In the genomic region with DNA sequence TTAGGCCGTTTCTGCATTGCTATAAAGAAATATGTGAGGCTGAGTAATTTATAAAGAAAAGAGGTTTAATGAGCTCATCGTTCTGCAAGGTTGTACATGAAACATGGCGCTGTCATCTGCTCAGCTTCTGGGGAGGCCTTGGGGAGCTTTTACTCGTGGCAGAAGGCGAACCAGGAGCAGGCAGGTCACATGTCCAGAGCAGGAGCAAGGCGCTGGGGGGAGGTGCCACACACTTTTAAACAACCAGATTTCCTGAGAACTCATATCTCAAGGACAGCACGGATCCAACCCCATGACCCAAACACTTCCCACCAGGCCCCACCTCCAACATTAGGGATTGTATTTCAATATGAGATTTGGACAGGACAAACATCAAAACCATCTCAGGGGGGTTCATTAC, we compare ENCODE assay signal across 22 cellular contexts. TPM values are rescaled to one million over a fixed set of nuclear protein-coding genes. Genes with fewer than 3 reads are reported as not detected.
DNase-seq lines count a peak whose midpoint lies in the region; ATAC-seq, FAIRE-seq and TF ChIP-seq lines count a peak whose summit lies in the region.
"Had no signal": no experiment of that assay in that cellular context is flagged by ENCODE, and none has a peak within 500 bp of the region (broad histone marks: within the 10 kb centered on the region; RNA-seq: fewer than 3 reads in every experiment).

No MANE protein-coding gene starts in this region.

- H2AK5ac ChIP-seq in neuronal stem cell (ENCODE audit: low read depth, low read length) = no peak overlapping the region

- no peak overlapping the region for H3K4me3 Mint-ChIP-seq in type B pancreatic cell
- H3K4me3 Mint-ChIP-seq: CD4-positive, alpha-beta memory T cell; GM23338; H9 had no signal

- no peaks in the 10 kb centered on the region for H3K36me3 Mint-ChIP-seq in type B pancreatic cell

- peaks cover 6% of the 10 kb centered on the region for H3K9me3 Mint-ChIP-seq in type B pancreatic cell
- H3K9me3 Mint-ChIP-seq: GM23338 had no signal

- no peak for FAIRE-seq in HepG2 (lab: Jason Lieb, UNC)
- FAIRE-seq: GM12891, GM18507 had no signal

- H2BK5ac ChIP-seq in neuronal stem cell (ENCODE audit: low read length) = peak overlapping the region; percentile 24

- H2BK12ac ChIP-seq in neuronal stem cell (ENCODE audit: low read length) = no peak overlapping the region

- POLR2A ChIA-PET in HepG2 (lab: Yijun Ruan, JAX) = interaction anchor here (1.7 kb wide), 1 partner anchor 12 kb away, joined by 3 read pairs; no protein-coding TSS in a partner anchor

- H4K91ac ChIP-seq in neuronal stem cell (ENCODE audit: low read depth, low read length, poor library complexity) = no peak overlapping the region

- no peaks in the 10 kb centered on the region for H3K79me2 ChIP-seq in HepG2 (ENCODE audit: insufficient read depth, low read length)

- H3K4ac ChIP-seq in neuronal stem cell (ENCODE audit: low read length) = no peak overlapping the region

- no peak overlapping the region for H4K8ac ChIP-seq in neuronal stem cell (ENCODE audit: low read depth, low read length)

- H3K27ac Mint-ChIP-seq in type B pancreatic cell = no peak overlapping the region
- H3K27ac Mint-ChIP-seq: CD4-positive, alpha-beta memory T cell; GM23338 had no signal

- TF ChIP-seq EP300 in HepG2 (IDR thresholded peaks at IDR 0.05; ENCODE audit: low read depth in 2 of 2, low read length in 2 of 2) = no peak
- no peak for TF ChIP-seq EP300 in HepG2 (CRISPR knock-in tag; IDR thresholded peaks at IDR 0.05; ENCODE audit: borderline replicate concordance)

- H3K14ac ChIP-seq in neuronal stem cell (ENCODE audit: low read length) = no peak overlapping the region

- intact Hi-C loops in HepG2 (cut with micrococcal nuclease; ENCODE audit: unreplicated experiment) (no loop called here), right lobe of liver (cut with DNase I) (no loop called here), head of caudate nucleus (cut with DNase I) (no loop called here)

- H2BK15ac ChIP-seq in neuronal stem cell (ENCODE audit: low read length) = no peak overlapping the region

- TF ChIP-seq POLR2A in HepG2 (IDR thresholded peaks at IDR 0.05; ENCODE audit: insufficient read depth in 1 of 2, low read depth in 2 of 2, low read length in 2 of 2) (no peak), right lobe of liver (IDR thresholded peaks at IDR 0.05) (no peak)

- TF ChIP-seq RAD21 in HepG2 (CRISPR knock-in tag; IDR thresholded peaks at IDR 0.05) = no peak

- peaks cover 34% of the 10 kb centered on the region for H3K4me1 ChIP-seq in HepG2 (ENCODE audit: insufficient read depth, low read length)
- no peaks in the 10 kb centered on the region for H3K4me1 ChIP-seq in right lobe of liver
- no peaks in the 10 kb centered on the region for H3K4me1 ChIP-seq in neuronal stem cell (ENCODE audit: control insufficient read depth in 2 of 2, insufficient read depth in 1 of 2, low read depth in 1 of 2, low read length in 2 of 2)

- no TSS peak for BruUV-seq in HepG2 (replicated peaks; lab: Mats Ljungman, UMichigan)

- H3K27me3 ChIP-seq in HepG2 (ENCODE audit: control insufficient read depth in 1 of 2, insufficient read depth in 2 of 2, low read length in 2 of 2) (no peaks in the 10 kb centered on the region), right lobe of liver (no peaks in the 10 kb centered on the region), neuronal stem cell (ENCODE audit: control insufficient read depth in 3 of 3, insufficient read depth in 3 of 3, low read depth in 1 of 3, low read length in 3 of 3) (no peaks in the 10 kb centered on the region)

- CTCF ChIA-PET in HepG2 (lab: Yijun Ruan, JAX; ENCODE audit: low intra/inter-chr PET ratio, low total read pairs) = no interaction called here

- no peak overlapping the region for H3K9ac ChIP-seq in HepG2 (ENCODE audit: insufficient read depth, low read depth, low read length)
- no peak overlapping the region for H3K9ac ChIP-seq in neuronal stem cell (ENCODE audit: low read depth, low read length, poor library complexity)

- no peak for DNase-seq in HepG2 (ENCODE audit: low spot score)
- no peak for DNase-seq in right lobe of liver
- DNase-seq in neuronal stem cell (ENCODE audit: low spot score) = no peak
- DNase-seq in type B pancreatic cell (ENCODE audit: extremely low spot score, unreplicated experiment) = peak; percentile 31
- no peak for DNase-seq in SKM-1 (lab: John Stamatoyannopoulos, UW; ENCODE audit: unreplicated experiment)
- no peak for DNase-seq in head of caudate nucleus
- DNase-seq: C1 segment of cervical spinal cord; Calu3; CD4-positive, alpha-beta memory T cell; COR-L47; DMS53; DMS79 treated with DMSO at 0.1 percent for 48 hours; GF-D8; H9 had no signal

- no peaks in the 10 kb centered on the region for H4K20me1 ChIP-seq in HepG2 (ENCODE audit: insufficient read depth, low read length)

- no peak overlapping the region for H3K27ac ChIP-seq in HepG2 (ENCODE audit: extremely low read length, insufficient read depth, low read length)
- no peak overlapping the region for H3K27ac ChIP-seq in right lobe of liver
- H3K27ac ChIP-seq in neuronal stem cell (replicated peaks; ENCODE audit: low read length) = no peak overlapping the region

- WGBS in HepG2 (ENCODE audit: low lambda C conversion rate) = 88% methylated on average over 7 of the region's 7 CpGs
- 79% methylated on average over 5 of the region's 7 CpGs for WGBS in right lobe of liver (ENCODE audit: insufficient coverage, low coverage, low lambda C conversion rate, missing lambda C conversion rate)
- WGBS in neuronal stem cell (ENCODE audit: extremely low coverage in 2 of 2, insufficient read length in 2 of 2, insufficient replicate concordance in 1 of 2), 2 donors = no CpG with 5 or more reads among the region's 7 CpGs

- H2BK120ac ChIP-seq in neuronal stem cell (ENCODE audit: low read depth, low read length) = no peak overlapping the region

- H3K23ac ChIP-seq in neuronal stem cell (ENCODE audit: low read depth, low read length, poor library complexity) = no peak overlapping the region

- H3K4me3 ChIP-seq in HepG2 (replicated peaks in 1 of 3; ENCODE audit: insufficient read depth in 1 of 3, low read depth in 2 of 3, low read length in 3 of 3) (no peak overlapping the region), right lobe of liver (no peak overlapping the region), neuronal stem cell (ENCODE audit: low read length in 2 of 2) (no peak overlapping the region)
- H3K4me3 ChIP-seq: GM23338 had no signal

- no peaks in the 10 kb centered on the region for H3K36me3 ChIP-seq in HepG2 (replicated peaks in 1 of 2; ENCODE audit: control insufficient read depth in 1 of 2, insufficient read depth in 2 of 2, low read length in 2 of 2)
- H3K36me3 ChIP-seq in right lobe of liver = no peaks in the 10 kb centered on the region
- H3K36me3 ChIP-seq in neuronal stem cell (replicated peaks in 1 of 2; ENCODE audit: control insufficient read depth in 2 of 2, insufficient read depth in 2 of 2, low read length in 2 of 2) = peaks cover 0 to 2% of the 10 kb centered on the region in 2 donors

- H3K79me1 ChIP-seq in neuronal stem cell (ENCODE audit: low read depth, low read length) = no peaks in the 10 kb centered on the region

- TF ChIP-seq CTCF in HepG2 (CRISPR knock-in tag; IDR thresholded peaks at IDR 0.05) = no peak
- no peak for TF ChIP-seq CTCF in right lobe of liver (IDR thresholded peaks at IDR 0.05)
- TF ChIP-seq CTCF in type B pancreatic cell (conservative IDR thresholded peaks at IDR 0.05) = no peak

- H3K9me3 ChIP-seq in HepG2 (ENCODE audit: low read length) = peaks cover 6% of the 10 kb centered on the region
- no peaks in the 10 kb centered on the region for H3K9me3 ChIP-seq in right lobe of liver
- H3K9me3 ChIP-seq in neuronal stem cell (replicated peaks in 1 of 2; ENCODE audit: control insufficient read depth in 2 of 2, insufficient read depth in 1 of 2, low read depth in 1 of 2, low read length in 2 of 2) = peaks cover 6 to 14% of the 10 kb centered on the region in 2 donors

- in situ Hi-C loops in HepG2 (cut with HindIII; ENCODE audit: extremely low pct_ligation_motif_present, low pct_unique_long_range_greater_than_20kb) = no loop called here

- H2AFZ ChIP-seq in HepG2 (ENCODE audit: low read length) (no peak overlapping the region), neuronal stem cell (ENCODE audit: low read length) (no peak overlapping the region)
- H2AFZ ChIP-seq: GM23338 had no signal

- no peak overlapping the region for H3K18ac ChIP-seq in neuronal stem cell (ENCODE audit: low read length)

- no peak for ATAC-seq in HepG2
- ATAC-seq in right lobe of liver = no peak
- ATAC-seq: GM23338, HCT116 had no signal

- H3K27me3 Mint-ChIP-seq in type B pancreatic cell = peaks cover 15% of the 10 kb centered on the region

- H3K4me2 ChIP-seq in HepG2 (ENCODE audit: low read depth, low read length) (no peak overlapping the region), neuronal stem cell (ENCODE audit: insufficient read depth, low read length, poor library complexity, severe bottlenecking) (no peak overlapping the region)
- H3K4me2 ChIP-seq: GM23338 had no signal

- no peaks in the 10 kb centered on the region for H3K4me1 Mint-ChIP-seq in type B pancreatic cell (ENCODE audit: unreplicated experiment)
- H3K4me1 Mint-ChIP-seq: CD4-positive, alpha-beta memory T cell had no signal

RNA-seq across cellular contexts. Expression of gene SLC13A3, which starts 6.4 kb away (rescaled TPM):
- 27.9 and 66.5 TPM in 2 replicates for total RNA-seq in HepG2 (2016; rRNA removed; fragmentation: Illumina TruSeq; extraction: Trizol)
- total RNA-seq in HepG2 (2016; cell fraction: cytosol; rRNA removed; fragmentation: Illumina TruSeq; extraction: Trizol; ENCODE audit: low read depth) = 23.8 and 30.4 TPM in 2 replicates
- 29.2 and 65.4 TPM in 2 replicates for total RNA-seq in HepG2 (2016; cell fraction: insoluble cytoplasmic fraction; rRNA removed; fragmentation: Illumina TruSeq; extraction: Trizol)
- 25.6 and 35.7 TPM in 2 replicates for total RNA-seq in HepG2 (2016; cell fraction: membrane; rRNA removed; fragmentation: Illumina TruSeq; extraction: Trizol)
- total RNA-seq in HepG2 (2016; cell fraction: nucleus; rRNA removed; fragmentation: Illumina TruSeq; extraction: Trizol) = 59.9 and 65.1 TPM in 2 replicates
- 63.3 and 76.0 TPM in 2 replicates for polyA plus RNA-seq in HepG2 (2011; rRNA removed)
- polyA plus RNA-seq in HepG2 (2011; cell fraction: cytosol; rRNA removed) = 40.8 and 74.9 TPM in 2 replicates
- 88.1 and 138 TPM in 2 replicates for polyA plus RNA-seq in HepG2 (2011; cell fraction: nucleus; rRNA removed)
- 42.2 and 59.1 TPM in 2 replicates for polyA plus RNA-seq in HepG2 (2012)
- 25.1 and 35.1 TPM in 2 replicates for polyA plus RNA-seq in HepG2 (2016; cell fraction: cytosol; fragmentation: Illumina TruSeq; extraction: Trizol; ENCODE audit: low read depth)
- polyA plus RNA-seq in HepG2 (2016; cell fraction: insoluble cytoplasmic fraction; fragmentation: Illumina TruSeq; extraction: Trizol; ENCODE audit: low read depth) = 30.5 and 31.8 TPM in 2 replicates
- 24.6 and 30.2 TPM in 2 replicates for polyA plus RNA-seq in HepG2 (2016; cell fraction: membrane; fragmentation: Illumina TruSeq; extraction: Trizol; ENCODE audit: low read depth)
- 99.0 and 99.2 TPM in 2 replicates for polyA plus RNA-seq in HepG2 (2016; cell fraction: nucleus; fragmentation: Illumina TruSeq; extraction: Trizol; ENCODE audit: insufficient read depth, low read depth)
- 0.42 and 193 TPM in 2 replicates for polyA minus RNA-seq in HepG2 (2011; rRNA and poly(A)+ RNA removed; ENCODE audit: low replicate concordance)
- 32.3 and 43.5 TPM in 2 replicates for polyA minus RNA-seq in HepG2 (2011; cell fraction: cytosol; rRNA and poly(A)+ RNA removed)
- polyA minus RNA-seq in HepG2 (2011; cell fraction: nucleus; rRNA and poly(A)+ RNA removed) = 50.4 and 63.9 TPM in 2 replicates
- 10 to 100 TPM in 3 of 6 experiments, 1 to 10 TPM in 3; 3.7 to 14.6 (median 9.3) TPM for total RNA-seq in right lobe of liver
- polyA plus RNA-seq in neuronal stem cell (2013, experiment 1 of 2) = 7.2 TPM
- 7.5 TPM for polyA plus RNA-seq in neuronal stem cell (2013, experiment 2 of 2)
- total RNA-seq in type B pancreatic cell (ENCODE audit: low replicate concordance) = 3.2 and 7.9 TPM in 2 replicates
- total RNA-seq: A172, Calu3, G401, H4 had no signal
- polyA plus RNA-seq: CD4-positive, alpha-beta memory T cell had no signal

RNA-seq across cellular contexts. Expression of gene TP53RK, which starts 31.6 kb away (rescaled TPM):
- total RNA-seq in HepG2 (2016; rRNA removed; fragmentation: Illumina TruSeq; extraction: Trizol) (25.5 and 31.0 TPM in 2 replicates), right lobe of liver (1 to 10 TPM; 3.1 to 10.0 (median 5.2) TPM), type B pancreatic cell (ENCODE audit: low replicate concordance) (11.4 and 13.6 TPM in 2 replicates)
- 5.6 and 7.0 TPM in 2 replicates for total RNA-seq in HepG2 (2016; cell fraction: cytosol; rRNA removed; fragmentation: Illumina TruSeq; extraction: Trizol; ENCODE audit: low read depth)
- total RNA-seq in HepG2 (2016; cell fraction: insoluble cytoplasmic fraction; rRNA removed; fragmentation: Illumina TruSeq; extraction: Trizol) = 26.0 and 33.1 TPM in 2 replicates
- 12.6 and 14.4 TPM in 2 replicates for total RNA-seq in HepG2 (2016; cell fraction: membrane; rRNA removed; fragmentation: Illumina TruSeq; extraction: Trizol)
- total RNA-seq in HepG2 (2016; cell fraction: nucleus; rRNA removed; fragmentation: Illumina TruSeq; extraction: Trizol) = 15.4 and 17.9 TPM in 2 replicates
- 11.3 and 12.9 TPM in 2 replicates for polyA plus RNA-seq in HepG2 (2011; rRNA removed)
- 9.0 and 10.2 TPM in 2 replicates for polyA plus RNA-seq in HepG2 (2011; cell fraction: cytosol; rRNA removed)
- polyA plus RNA-seq in HepG2 (2011; cell fraction: nucleus; rRNA removed) = 4.4 and 5.3 TPM in 2 replicates
- polyA plus RNA-seq in HepG2 (2012) = 10.7 and 12.3 TPM in 2 replicates
- polyA plus RNA-seq in HepG2 (2016; cell fraction: cytosol; fragmentation: Illumina TruSeq; extraction: Trizol; ENCODE audit: low read depth) = 3.9 and 4.7 TPM in 2 replicates
- polyA plus RNA-seq in HepG2 (2016; cell fraction: insoluble cytoplasmic fraction; fragmentation: Illumina TruSeq; extraction: Trizol; ENCODE audit: low read depth) = 28.1 and 30.7 TPM in 2 replicates
- polyA plus RNA-seq in HepG2 (2016; cell fraction: membrane; fragmentation: Illumina TruSeq; extraction: Trizol; ENCODE audit: low read depth) = 7.3 and 9.0 TPM in 2 replicates
- 18.2 and 18.6 TPM in 2 replicates for polyA plus RNA-seq in HepG2 (2016; cell fraction: nucleus; fragmentation: Illumina TruSeq; extraction: Trizol; ENCODE audit: insufficient read depth, low read depth)
- 9.2 and 11.2 TPM in 2 replicates for polyA minus RNA-seq in HepG2 (2011; rRNA and poly(A)+ RNA removed; ENCODE audit: low replicate concordance)
- 10.6 and 11.6 TPM in 2 replicates for polyA minus RNA-seq in HepG2 (2011; cell fraction: cytosol; rRNA and poly(A)+ RNA removed)
- polyA minus RNA-seq in HepG2 (2011; cell fraction: nucleus; rRNA and poly(A)+ RNA removed) = 12.6 and 13.1 TPM in 2 replicates
- polyA plus RNA-seq in neuronal stem cell (2013, experiment 1 of 2) = 10.8 TPM
- 11.5 TPM for polyA plus RNA-seq in neuronal stem cell (2013, experiment 2 of 2)

RNA-seq across cellular contexts. Expression of gene SLC2A10, which starts 51.8 kb away (rescaled TPM):
- 9.6 and 16.0 TPM in 2 replicates for total RNA-seq in HepG2 (2016; rRNA removed; fragmentation: Illumina TruSeq; extraction: Trizol)
- 12.4 and 15.5 TPM in 2 replicates for total RNA-seq in HepG2 (2016; cell fraction: cytosol; rRNA removed; fragmentation: Illumina TruSeq; extraction: Trizol; ENCODE audit: low read depth)
- 7.8 and 15.9 TPM in 2 replicates for total RNA-seq in HepG2 (2016; cell fraction: insoluble cytoplasmic fraction; rRNA removed; fragmentation: Illumina TruSeq; extraction: Trizol)
- 13.5 and 14.9 TPM in 2 replicates for total RNA-seq in HepG2 (2016; cell fraction: membrane; rRNA removed; fragmentation: Illumina TruSeq; extraction: Trizol)
- 16.7 and 19.1 TPM in 2 replicates for total RNA-seq in HepG2 (2016; cell fraction: nucleus; rRNA removed; fragmentation: Illumina TruSeq; extraction: Trizol)
- 16.7 and 18.4 TPM in 2 replicates for polyA plus RNA-seq in HepG2 (2011; rRNA removed)
- polyA plus RNA-seq in HepG2 (2011; cell fraction: cytosol; rRNA removed) = 13.3 and 15.0 TPM in 2 replicates
- 17.7 and 19.3 TPM in 2 replicates for polyA plus RNA-seq in HepG2 (2011; cell fraction: nucleus; rRNA removed)
- polyA plus RNA-seq in HepG2 (2012) = 9.6 and 17.7 TPM in 2 replicates
- polyA plus RNA-seq in HepG2 (2016; cell fraction: cytosol; fragmentation: Illumina TruSeq; extraction: Trizol; ENCODE audit: low read depth) = 13.4 and 16.9 TPM in 2 replicates
- polyA plus RNA-seq in HepG2 (2016; cell fraction: insoluble cytoplasmic fraction; fragmentation: Illumina TruSeq; extraction: Trizol; ENCODE audit: low read depth) = 8.0 and 9.1 TPM in 2 replicates
- polyA plus RNA-seq in HepG2 (2016; cell fraction: membrane; fragmentation: Illumina TruSeq; extraction: Trizol; ENCODE audit: low read depth) = 10.5 and 11.4 TPM in 2 replicates
- 19.6 and 21.1 TPM in 2 replicates for polyA plus RNA-seq in HepG2 (2016; cell fraction: nucleus; fragmentation: Illumina TruSeq; extraction: Trizol; ENCODE audit: insufficient read depth, low read depth)
- polyA minus RNA-seq in HepG2 (2011; rRNA and poly(A)+ RNA removed; ENCODE audit: low replicate concordance) = 56.1 TPM in 1 of 2 replicates, not detected in the other
- polyA minus RNA-seq in HepG2 (2011; cell fraction: cytosol; rRNA and poly(A)+ RNA removed) = 17.8 and 20.0 TPM in 2 replicates
- polyA minus RNA-seq in HepG2 (2011; cell fraction: nucleus; rRNA and poly(A)+ RNA removed) = 22.7 and 27.8 TPM in 2 replicates
- 10 to 100 TPM; 35.4 to 47.3 (median 42.7) TPM for total RNA-seq in right lobe of liver
- polyA plus RNA-seq in neuronal stem cell (2013, experiment 1 of 2) = 7.8 TPM
- 7.5 TPM for polyA plus RNA-seq in neuronal stem cell (2013, experiment 2 of 2)
- total RNA-seq in type B pancreatic cell (ENCODE audit: low replicate concordance) = 12.3 and 15.8 TPM in 2 replicates
- total RNA-seq: A673; CD4-positive, alpha-beta memory T cell had no signal
- polyA plus RNA-seq: CD4-positive, alpha-beta memory T cell had no signal
